24 cellular contexts compared by ENCODE assay signal in the genomic region with DNA sequence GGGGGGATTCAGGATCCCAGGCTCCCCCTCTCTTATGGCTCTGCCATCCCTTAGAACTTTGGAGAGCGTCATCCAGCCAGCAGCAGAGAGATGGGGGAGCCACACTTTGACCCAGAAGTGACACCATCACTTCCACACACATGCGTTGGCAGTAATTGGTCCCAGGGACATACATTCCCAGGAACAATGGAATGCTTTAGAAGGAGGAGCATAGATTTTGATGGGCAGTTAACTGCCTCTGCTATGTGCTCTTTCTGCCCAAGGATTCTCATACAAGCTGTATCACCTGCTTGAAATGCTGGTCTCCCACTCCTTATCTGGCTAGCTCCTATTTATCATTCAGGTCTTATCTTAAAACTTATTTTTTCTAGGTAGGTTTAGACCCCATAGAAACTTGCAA.
"Had no signal": no experiment of that assay in that cellular context is flagged by ENCODE, and none has a peak within 500 bp of the region (broad histone marks: within the 10 kb centered on the region; RNA-seq: fewer than 3 reads in every experiment).

No MANE protein-coding gene starts in this region.

- H3K4me1 ChIP-seq: neural progenitor cell, parathyroid adenoma, psoas muscle, right lobe of liver, sigmoid colon, stomach, thyroid gland, tibial nerve, upper lobe of right lung, uterus had no signal

- ATAC-seq: natural killer cell; psoas muscle; right cardiac atrium; right lobe of liver; stimulated activated effector memory CD8-positive, alpha-beta T cell treated with anti-CD3 and anti-CD28 coated beads, Interleukin-12 subunit alpha, Interleukin-12 subunit beta, amount 100 ng/mL, for 72 hours; stimulated activated naive B cell treated with anti-CD40 and anti-IgM and Interleukin-4, amounts not matched to agents 10 μg/mL and 1 μg/mL and 100 μg/mL, for 72 hours; upper lobe of right lung had no signal

- H3K9ac ChIP-seq: neural progenitor cell, parathyroid adenoma had no signal

- H3K27ac ChIP-seq: neural progenitor cell, ovary, parathyroid adenoma, psoas muscle, right lobe of liver, sigmoid colon, stomach, thoracic aorta, thyroid gland, tibial nerve, upper lobe of right lung, uterus had no signal

- H3K4me2 ChIP-seq: neural progenitor cell had no signal

- DNase-seq: natural killer cell; occipital lobe; ovary; posterior cingulate gyrus; psoas muscle; right cardiac atrium; right lobe of liver; sigmoid colon; small intestine; stimulated activated CD4-positive, alpha-beta T cell treated with anti-CD3 and anti-CD28 coated beads, Interleukin-15, amount 100 ng/mL, for 24 hours; stimulated activated CD4-positive, alpha-beta T cell treated with anti-CD3 and anti-CD28 coated beads, Interleukin-2, amount 100 ng/mL, for 24 hours; stimulated activated CD4-positive, alpha-beta T cell treated with anti-CD3 and anti-CD28 coated beads, Interleukin-2, amount 100 ng/mL, for 48 hours; stimulated activated CD4-positive, alpha-beta T cell treated with anti-CD3 and anti-CD28 coated beads, Interleukin-4, amount 100 ng/mL, for 24 hours; stimulated activated naive B cell treated with anti-CD40 and anti-IgM and Interleukin-4, amounts not matched to agents 10 μg/mL and 1 μg/mL and 100 μg/mL, for 72 hours; stimulated activated naive CD4-positive, alpha-beta T cell treated with Interleukin-2 at 50 U/mL for 16 hours; stomach; thyroid gland; upper lobe of right lung; uterus had no signal

- H3K9me3 ChIP-seq: ovary, psoas muscle, right lobe of liver, sigmoid colon, stomach, thoracic aorta, thyroid gland, upper lobe of right lung, uterus had no signal

- H3K27me3 ChIP-seq: neural progenitor cell, ovary, right lobe of liver, sigmoid colon, thyroid gland, tibial nerve, upper lobe of right lung, uterus had no signal

- H3K79me2 ChIP-seq: parathyroid adenoma had no signal

- H3K4me3 ChIP-seq: neural progenitor cell, ovary, psoas muscle, right lobe of liver, sigmoid colon, stomach, thoracic aorta, thyroid gland, tibial nerve, upper lobe of right lung, uterus had no signal

- H3K36me3 ChIP-seq: neural progenitor cell, ovary, right lobe of liver, sigmoid colon, stomach, thoracic aorta, thyroid gland, tibial nerve, upper lobe of right lung, uterus had no signal
